ENCODE assay signal across 35 cellular contexts in the genomic region with DNA sequence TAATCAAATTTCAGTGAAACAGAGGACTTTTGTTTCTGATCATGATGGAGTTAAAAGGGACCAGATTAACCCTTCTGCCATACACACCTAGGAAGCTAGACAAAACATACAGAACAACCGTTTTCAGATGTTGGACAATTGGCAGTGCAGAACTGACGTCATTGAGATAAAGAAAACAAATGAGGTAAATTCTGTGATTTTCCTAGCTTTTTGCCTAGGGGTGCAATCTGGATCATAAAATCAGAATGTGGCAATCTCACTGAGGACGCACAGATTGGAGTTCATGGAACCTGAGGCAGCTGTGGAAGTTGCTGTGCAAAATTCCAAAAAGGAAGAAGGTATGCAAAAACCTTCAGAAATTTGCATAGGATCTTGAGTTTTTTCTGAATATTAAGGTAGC. TPM values are rescaled to one million over a fixed set of nuclear protein-coding genes. Genes with fewer than 3 reads are reported as not detected.
"Had no signal": no experiment of that assay in that cellular context is flagged by ENCODE, and none has a peak within 500 bp of the region (broad histone marks: within the 10 kb centered on the region; RNA-seq: fewer than 3 reads in every experiment).

No MANE protein-coding gene starts in this region.

- H3K27me3 Mint-ChIP-seq: activated naive CD8-positive, alpha-beta T cell; activated naive CD8-positive, alpha-beta T cell treated with anti-CD3 and anti-CD28 coated beads, Interleukin-2, amount 50 U/mL, for 24 hours; brain had no signal

- DNase-seq: activated CD4-positive, alpha-beta T cell treated with anti-CD3 and anti-CD28 coated beads for 36 hours; activated CD4-positive, alpha-beta T cell treated with anti-CD3 and anti-CD28 coated beads, Interleukin-2, amount 10 ng/mL, durations not matched to agents 7 days and 5 days; activated CD4-positive, alpha-beta T cell treated with anti-CD3 and anti-CD28 coated beads, Interleukin-2, amount 50 U/mL, for 48 hours; activated CD8-positive, alpha-beta memory T cell treated with anti-CD3 and anti-CD28 coated beads, Interleukin-2, amount 50 U/mL, for 4 hours; activated naive CD4-positive, alpha-beta T cell treated with anti-CD3 and anti-CD28 coated beads, Interleukin-2, amount 10 ng/mL, durations not matched to agents 7 days and 5 days; activated naive CD8-positive, alpha-beta T cell treated with anti-CD3 and anti-CD28 coated beads, Interleukin-2, amount 50 U/mL, for 24 hours; activated T-cell treated with anti-CD3 and anti-CD28 coated beads for 4 hours; activated T-cell treated with anti-CD3 and anti-CD28 coated beads, Interleukin-2, amount 50 U/mL, for 4 hours; anterior cingulate cortex; caudate nucleus; Kasumi-1; MG63; NCI-H1048; NCI-H1105 treated with DMSO at 0.1 percent for 48 hours; NCI-H1436; NCI-H1694; NCI-H1930; NCI-H510A; NCI-H748 treated with DMSO at 0.1 percent for 48 hours; NK-92 treated with Interleukin-12 subunit alpha and Interleukin-12 subunit beta, amount 100 ng/mL, for 24 hours; PC-3; Peyer's patch; RPMI8226; SHP77 treated with DMSO at 0.1 percent for 48 hours; SK-N-SH had no signal

- H3K36me3 Mint-ChIP-seq: activated naive CD4-positive, alpha-beta T cell treated with anti-CD3 and anti-CD28 coated beads, Interleukin-2, amount 10 ng/mL, durations not matched to agents 7 days and 5 days; activated naive CD8-positive, alpha-beta T cell; brain had no signal

- H3K27ac ChIP-seq: Peyer's patch, SJSA1 had no signal

- H3K4me3 Mint-ChIP-seq: activated CD4-positive, alpha-beta T cell treated with anti-CD3 and anti-CD28 coated beads for 36 hours; activated CD4-positive, alpha-beta T cell treated with anti-CD3 and anti-CD28 coated beads, Interleukin-2, amount 10 ng/mL, durations not matched to agents 7 days and 5 days; activated naive CD4-positive, alpha-beta T cell treated with anti-CD3 and anti-CD28 coated beads, Interleukin-2, amount 10 ng/mL, durations not matched to agents 7 days and 5 days; activated naive CD8-positive, alpha-beta T cell; activated naive CD8-positive, alpha-beta T cell treated with anti-CD3 and anti-CD28 coated beads, Interleukin-2, amount 50 U/mL, for 24 hours; activated T-cell treated with anti-CD3 and anti-CD28 coated beads, Interleukin-2, amount 50 U/mL, for 4 hours; activated T-helper 1 cell treated with anti-CD3 and anti-CD28 coated beads, Interleukin-12 subunit alpha, Interleukin-12 subunit beta, Interleukin-2, Interleukin-4 antibody, amounts not matched to agents 30 ng/mL and 10 ng/mL and 1 ng/mL, durations not matched to agents 14 hours and 24 hours and 36 hours; brain; T-helper 1 cell treated with Interleukin-12 subunit alpha and Interleukin-12 subunit beta and Interleukin-4 antibody, amounts not matched to agents 30 μg/mL and 1 μg/mL, for 36 hours; T-helper 2 cell treated with Interferon-gamma antibody and Interleukin-4, amounts not matched to agents 5 μg/mL and 100 μg/mL, for 36 hours; WTC11 had no signal

- H3K27ac Mint-ChIP-seq: activated CD4-positive, alpha-beta T cell treated with anti-CD3 and anti-CD28 coated beads for 36 hours; activated CD4-positive, alpha-beta T cell treated with anti-CD3 and anti-CD28 coated beads, Interleukin-2, amount 10 ng/mL, durations not matched to agents 7 days and 5 days; activated naive CD4-positive, alpha-beta T cell treated with anti-CD3 and anti-CD28 coated beads, Interleukin-2, amount 10 ng/mL, durations not matched to agents 7 days and 5 days; activated naive CD8-positive, alpha-beta T cell; activated naive CD8-positive, alpha-beta T cell treated with anti-CD3 and anti-CD28 coated beads, Interleukin-2, amount 50 U/mL, for 24 hours; activated T-helper 1 cell treated with anti-CD3 and anti-CD28 coated beads, Interleukin-12 subunit alpha, Interleukin-12 subunit beta, Interleukin-2, Interleukin-4 antibody, amounts not matched to agents 30 ng/mL and 10 ng/mL and 1 ng/mL, durations not matched to agents 14 hours and 24 hours and 36 hours; brain; T-helper 1 cell treated with Interleukin-12 subunit alpha and Interleukin-12 subunit beta and Interleukin-4 antibody, amounts not matched to agents 30 μg/mL and 1 μg/mL, for 36 hours; T-helper 2 cell treated with Interferon-gamma antibody and Interleukin-4, amounts not matched to agents 5 μg/mL and 100 μg/mL, for 36 hours; WTC11 had no signal

- H3K36me3 ChIP-seq: MG63, Peyer's patch, SJSA1 had no signal

- H3K9ac ChIP-seq: SK-N-SH had no signal

- H3K4me1 ChIP-seq: Peyer's patch, SJSA1 had no signal

- H3K4me2 ChIP-seq: SK-N-SH had no signal

- ATAC-seq: activated CD4-positive, alpha-beta T cell treated with anti-CD3 and anti-CD28 coated beads for 36 hours; activated CD4-positive, CD25-positive, alpha-beta regulatory T cell treated with anti-CD3 and anti-CD28 coated beads, Interleukin-2, amount 50 U/mL, for 24 hours; activated naive CD8-positive, alpha-beta T cell treated with anti-CD3 and anti-CD28 coated beads, Interleukin-2, amount 50 U/mL, for 24 hours; activated T-cell treated with anti-CD3 and anti-CD28 coated beads, Interleukin-2, amount 50 U/mL, for 4 hours; PC-3; WTC11 had no signal

- H3K9me2 ChIP-seq: SK-N-SH had no signal

- H3K9me3 Mint-ChIP-seq: activated CD4-positive, alpha-beta T cell treated with anti-CD3 and anti-CD28 coated beads, Interleukin-2, amount 10 ng/mL, durations not matched to agents 7 days and 5 days; activated naive CD4-positive, alpha-beta T cell treated with anti-CD3 and anti-CD28 coated beads, Interleukin-2, amount 10 ng/mL, durations not matched to agents 7 days and 5 days; activated naive CD8-positive, alpha-beta T cell treated with anti-CD3 and anti-CD28 coated beads, Interleukin-2, amount 50 U/mL, for 24 hours; activated T-cell treated with anti-CD3 and anti-CD28 coated beads, Interleukin-2, amount 50 U/mL, for 4 hours; activated T-helper 1 cell treated with anti-CD3 and anti-CD28 coated beads, Interleukin-12 subunit alpha, Interleukin-12 subunit beta, Interleukin-2, Interleukin-4 antibody, amounts not matched to agents 30 ng/mL and 10 ng/mL and 1 ng/mL, durations not matched to agents 14 hours and 24 hours and 36 hours; brain; T-helper 1 cell treated with Interleukin-12 subunit alpha and Interleukin-12 subunit beta and Interleukin-4 antibody, amounts not matched to agents 30 μg/mL and 1 μg/mL, for 36 hours; T-helper 2 cell treated with Interferon-gamma antibody and Interleukin-4, amounts not matched to agents 5 μg/mL and 100 μg/mL, for 36 hours had no signal

- H3K4me3 ChIP-seq: MG63, Peyer's patch, SJSA1 had no signal

- H3K4me1 Mint-ChIP-seq: activated CD4-positive, alpha-beta T cell treated with anti-CD3 and anti-CD28 coated beads for 36 hours; activated CD4-positive, alpha-beta T cell treated with anti-CD3 and anti-CD28 coated beads, Interleukin-2, amount 10 ng/mL, durations not matched to agents 7 days and 5 days; activated naive CD4-positive, alpha-beta T cell treated with anti-CD3 and anti-CD28 coated beads, Interleukin-2, amount 10 ng/mL, durations not matched to agents 7 days and 5 days; activated naive CD8-positive, alpha-beta T cell treated with anti-CD3 and anti-CD28 coated beads, Interleukin-2, amount 50 U/mL, for 24 hours had no signal

- H3K27me3 ChIP-seq: MG63, Peyer's patch, SJSA1 had no signal

- H3K9me3 ChIP-seq: Peyer's patch, SK-N-SH had no signal

RNA-seq across cellular contexts. Expression of gene CHCT1, which starts 15.4 kb away (rescaled TPM):
- total RNA-seq: activated CD4-positive, alpha-beta T cell treated with anti-CD3 and anti-CD28 coated beads, Interleukin-2, amount 10 ng/mL, durations not matched to agents 7 days and 5 days; activated T-helper 1 cell treated with anti-CD3 and anti-CD28 coated beads, Interleukin-12 subunit alpha, Interleukin-12 subunit beta, Interleukin-2, Interleukin-4 antibody, amounts not matched to agents 30 ng/mL and 10 ng/mL and 1 ng/mL, durations not matched to agents 14 hours and 24 hours and 36 hours; bronchial epithelial cell; cerebellum; PC-3; Peyer's patch; SJSA1; WTC11 had no signal
- polyA plus RNA-seq: SK-N-SH had no signal
